In the genomic region with DNA sequence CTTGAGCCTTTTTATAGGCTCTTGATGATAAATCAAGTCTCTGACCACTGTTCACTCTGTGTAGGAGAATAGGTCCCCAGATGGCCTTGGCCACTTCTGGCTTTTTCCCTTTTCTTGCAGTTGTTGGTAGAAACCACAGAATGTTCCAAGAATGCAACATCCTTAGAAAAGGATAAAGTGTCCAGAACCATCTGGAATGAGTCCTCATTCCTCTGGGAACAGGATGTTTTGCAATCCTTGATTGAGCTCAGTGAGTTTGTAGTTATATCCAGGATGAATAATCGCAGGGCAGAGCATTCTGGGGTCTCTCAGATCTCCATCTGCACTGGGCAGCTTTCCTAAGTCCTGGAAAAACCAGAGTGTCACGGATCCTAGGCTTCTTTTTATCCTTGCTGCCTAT, we compare ENCODE assay signal across 14 cellular contexts.
A peak's percentile ranks its signal among the peaks of the same experiment; 100 is the strongest.
DNase-seq lines count a peak whose midpoint lies in the region; ATAC-seq, FAIRE-seq and TF ChIP-seq lines count a peak whose summit lies in the region.
"Had no signal": no experiment of that assay in that cellular context is flagged by ENCODE, and none has a peak within 500 bp of the region (broad histone marks: within the 10 kb centered on the region; RNA-seq: fewer than 3 reads in every experiment).

No MANE protein-coding gene starts in this region.

- H3K4me1 ChIP-seq in osteoblast (ENCODE audit: insufficient read depth, low read length): peaks cover 3% of the 10 kb centered on the region
- no peaks in the 10 kb centered on the region for H3K4me1 ChIP-seq in naive thymus-derived CD4-positive, alpha-beta T cell (ENCODE audit: control insufficient read depth in 2 of 2, insufficient read depth in 2 of 2, low read length in 2 of 2)
- H3K4me1 ChIP-seq: foreskin keratinocyte had no signal

- no peak overlapping the region for H3K27ac Mint-ChIP-seq in naive thymus-derived CD4-positive, alpha-beta T cell
- H3K27ac Mint-ChIP-seq in natural killer cell treated with Interleukin-12 subunit alpha and Interleukin-12 subunit beta and Interleukin-15 and Interleukin-18, amount 100 ng/mL, for 72 hours: no peak overlapping the region
- H3K27ac Mint-ChIP-seq: T-helper 1 cell treated with Interleukin-12 subunit alpha and Interleukin-12 subunit beta and Interleukin-4 antibody, amounts not matched to agents 30 μg/mL and 1 μg/mL, for 36 hours had no signal

- H3K79me2 ChIP-seq in osteoblast (ENCODE audit: insufficient read depth, low read length): no peaks in the 10 kb centered on the region

- H4K20me1 ChIP-seq in osteoblast (ENCODE audit: insufficient read depth, low read length): no peaks in the 10 kb centered on the region

- H3K4me2 ChIP-seq in osteoblast (ENCODE audit: insufficient read depth, low read length): peak overlapping the region; percentile 31

- H3K27me3 Mint-ChIP-seq in naive thymus-derived CD4-positive, alpha-beta T cell: no peaks in the 10 kb centered on the region
- no peaks in the 10 kb centered on the region for H3K27me3 Mint-ChIP-seq in natural killer cell treated with Interleukin-12 subunit alpha and Interleukin-12 subunit beta and Interleukin-15 and Interleukin-18, amount 100 ng/mL, for 72 hours

- no peaks in the 10 kb centered on the region for H3K36me3 ChIP-seq in osteoblast (ENCODE audit: insufficient read depth, low read length)
- no peaks in the 10 kb centered on the region for H3K36me3 ChIP-seq in naive thymus-derived CD4-positive, alpha-beta T cell (ENCODE audit: control insufficient read depth in 2 of 3, insufficient read depth in 3 of 3, low read length in 3 of 3)

- no peaks in the 10 kb centered on the region for H3K4me1 Mint-ChIP-seq in naive thymus-derived CD4-positive, alpha-beta T cell
- H3K4me1 Mint-ChIP-seq in natural killer cell treated with Interleukin-12 subunit alpha and Interleukin-12 subunit beta and Interleukin-15 and Interleukin-18, amount 100 ng/mL, for 72 hours (ENCODE audit: low read depth in 2 of 2): no peaks in the 10 kb centered on the region

- H3K9me3 Mint-ChIP-seq in naive thymus-derived CD4-positive, alpha-beta T cell: peaks cover 0 to 8% (median 0%) of the 10 kb centered on the region in 11 donors
- H3K9me3 Mint-ChIP-seq in natural killer cell treated with Interleukin-12 subunit alpha and Interleukin-12 subunit beta and Interleukin-15 and Interleukin-18, amount 100 ng/mL, for 72 hours: peaks cover 8% of the 10 kb centered on the region
- H3K9me3 Mint-ChIP-seq: T-helper 1 cell treated with Interleukin-12 subunit alpha and Interleukin-12 subunit beta and Interleukin-4 antibody, amounts not matched to agents 30 μg/mL and 1 μg/mL, for 36 hours had no signal

- no peak overlapping the region for H3K4me3 Mint-ChIP-seq in naive thymus-derived CD4-positive, alpha-beta T cell
- H3K4me3 Mint-ChIP-seq in natural killer cell treated with Interleukin-12 subunit alpha and Interleukin-12 subunit beta and Interleukin-15 and Interleukin-18, amount 100 ng/mL, for 72 hours: no peak overlapping the region
- H3K4me3 Mint-ChIP-seq: T-helper 1 cell treated with Interleukin-12 subunit alpha and Interleukin-12 subunit beta and Interleukin-4 antibody, amounts not matched to agents 30 μg/mL and 1 μg/mL, for 36 hours had no signal

- POLR2A ChIA-PET in naive thymus-derived CD4-positive, alpha-beta T cell (lab: Charles Lee): no interaction called here

- no peak overlapping the region for H3K27ac ChIP-seq in osteoblast (ENCODE audit: low read depth, low read length)
- no peak overlapping the region for H3K27ac ChIP-seq in naive thymus-derived CD4-positive, alpha-beta T cell (ENCODE audit: low read depth, low read length)
- H3K27ac ChIP-seq: foreskin keratinocyte, HL-60 had no signal

- ATAC-seq in naive thymus-derived CD4-positive, alpha-beta T cell: no peak
- no peak for ATAC-seq in natural killer cell treated with Interleukin-12 subunit alpha and Interleukin-12 subunit beta and Interleukin-15 and Interleukin-18, amount 100 ng/mL, for 72 hours
- ATAC-seq: foreskin keratinocyte; stimulated activated naive CD8-positive, alpha-beta T cell treated with anti-CD3 and anti-CD28 coated beads, Interleukin-15, Interleukin-2, amounts not matched to agents 100 U/mL and 50 U/mL, for 24 hours had no signal

- H3K27me3 ChIP-seq in osteoblast (ENCODE audit: insufficient read depth, low read length): no peaks in the 10 kb centered on the region
- H3K27me3 ChIP-seq in naive thymus-derived CD4-positive, alpha-beta T cell (ENCODE audit: control insufficient read depth in 2 of 2, insufficient read depth in 2 of 2, low read length in 2 of 2): no peaks in the 10 kb centered on the region
- H3K27me3 ChIP-seq: foreskin keratinocyte had no signal

- DNase-seq in AG09319 (ENCODE audit: extremely low read depth, low read depth) (peak; percentile 69), RCC 7860 (ENCODE audit: low spot score) (peak; percentile 35), fibroblast of peridontal ligament (ENCODE audit: extremely low read depth) (peak; percentile 99), osteoblast (ENCODE audit: insufficient read length, low spot score, missing footprints) (peak; percentile 42), frontal cortex (ENCODE audit: low spot score in 2 of 2) (no peak), NCI-H1105 treated with DMSO at 0.1 percent for 48 hours (lab: John Stamatoyannopoulos, UW) (no peak)
- DNase-seq in naive thymus-derived CD4-positive, alpha-beta T cell: no peak
- DNase-seq in natural killer cell treated with Interleukin-12 subunit alpha and Interleukin-12 subunit beta and Interleukin-15 and Interleukin-18, amount 100 ng/mL, for 72 hours (ENCODE audit: low spot score): no peak
- DNase-seq: foreskin keratinocyte; NCI-H1417; NK-92 treated with Interleukin-12 subunit alpha and Interleukin-12 subunit beta, amount 100 ng/mL, for 24 hours; stimulated activated naive CD8-positive, alpha-beta T cell treated with anti-CD3 and anti-CD28 coated beads, Interleukin-15, Interleukin-2, amounts not matched to agents 100 U/mL and 50 U/mL, for 24 hours had no signal

- H3K36me3 Mint-ChIP-seq in naive thymus-derived CD4-positive, alpha-beta T cell: no peaks in the 10 kb centered on the region
- no peaks in the 10 kb centered on the region for H3K36me3 Mint-ChIP-seq in natural killer cell treated with Interleukin-12 subunit alpha and Interleukin-12 subunit beta and Interleukin-15 and Interleukin-18, amount 100 ng/mL, for 72 hours

- TF ChIP-seq CTCF in AG09319 (IDR thresholded peaks at IDR 0.05; ENCODE audit: low read depth, low read length) (no peak), osteoblast (IDR thresholded peaks at IDR 0.05; ENCODE audit: extremely low read depth, low read depth, low read length) (no peak)

- no peak overlapping the region for H3K4me3 ChIP-seq in osteoblast (ENCODE audit: insufficient read depth, low read length)
- no peak overlapping the region for H3K4me3 ChIP-seq in naive thymus-derived CD4-positive, alpha-beta T cell (ENCODE audit: low read length)

- FAIRE-seq in RCC 7860 (lab: Jason Lieb, UNC): no peak
- no peak for FAIRE-seq in frontal cortex (lab: Jason Lieb, UNC)

- no peaks in the 10 kb centered on the region for H3K9me3 ChIP-seq in osteoblast (ENCODE audit: low read depth, low read length)
- no peaks in the 10 kb centered on the region for H3K9me3 ChIP-seq in naive thymus-derived CD4-positive, alpha-beta T cell (ENCODE audit: control insufficient read depth in 2 of 3, low read length in 3 of 3)

- H2AFZ ChIP-seq in osteoblast (ENCODE audit: low read length): no peak overlapping the region

- intact Hi-C loops in naive thymus-derived CD4-positive, alpha-beta T cell (cut with micrococcal nuclease): no loop called here

- CTCF ChIA-PET in naive thymus-derived CD4-positive, alpha-beta T cell (lab: Charles Lee): no interaction called here

Comparison
In these comparisons a context has a peak if more than half of its experiments do, and no peak if none do; other contexts are left out.
1. DNase-seq: peak in AG09319 (single experiment), RCC 7860 (single experiment), fibroblast of peridontal ligament (single experiment) and osteoblast (single experiment); none in naive thymus-derived CD4-positive, alpha-beta T cell (0 of 9), natural killer cell treated with Interleukin-12 subunit alpha and Interleukin-12 subunit beta and Interleukin-15 and Interleukin-18, amount 100 ng/mL, for 72 hours (single experiment), frontal cortex (0 of 2) and NCI-H1105 treated with DMSO at 0.1 percent for 48 hours (single experiment).